8 cellular contexts compared by ENCODE assay signal in genomic region chr19:54160182-54160811, GRCh38. TPM values are rescaled to one million over a fixed set of nuclear protein-coding genes. Genes with fewer than 3 reads are reported as not detected.
A peak's percentile ranks its signal among the peaks of the same experiment; 100 is the strongest.
DNase-seq lines count a peak whose midpoint lies in the region; ATAC-seq and TF ChIP-seq lines count a peak whose summit lies in the region.

No MANE protein-coding gene starts in this region.

- peak overlapping the region; percentile 91 for H3K27ac ChIP-seq in VCaP
- H3K27ac ChIP-seq in skeletal muscle tissue (ENCODE audit: low read depth, low read length) = peak overlapping the region; percentile 86

- H3K27me3 ChIP-seq in skeletal muscle tissue (ENCODE audit: control insufficient read depth in 3 of 3, insufficient read depth in 3 of 3, low read length in 3 of 3) = peaks cover 2 to 25% (median 10%) of the 10 kb centered on the region in 3 donors

- H3K36me3 ChIP-seq in skeletal muscle tissue (ENCODE audit: control insufficient read depth in 3 of 3, insufficient read depth in 3 of 3, low read length in 3 of 3) = peaks cover 18 to 24% (median 21%) of the 10 kb centered on the region in 3 donors

- H3K9me3 ChIP-seq in skeletal muscle tissue (ENCODE audit: control insufficient read depth in 3 of 3, low read length in 3 of 3) = no peaks in the 10 kb centered on the region

- peak overlapping the region; percentile 79 to 90 (median 84) for H3K9ac ChIP-seq in skeletal muscle tissue (ENCODE audit: low read depth in 1 of 3, low read length in 3 of 3)

- peak overlapping the region; percentile 74 for H3K4me3 ChIP-seq in HFF-Myc (replicated peaks; ENCODE audit: low read depth, low read length)
- H3K4me3 ChIP-seq in skeletal muscle tissue (ENCODE audit: low read length in 3 of 3) = peak overlapping the region; percentile 75 to 88 (median 79)

- ATAC-seq in sciatic nerve (no peak), HG02759 (IDR thresholded peaks at IDR 0.05; ENCODE audit: unreplicated experiment) (no peak)

- no peak for TF ChIP-seq CTCF in HFF-Myc (IDR thresholded peaks at IDR 0.05; ENCODE audit: low read depth, low read length, missing control alignments)
- no peak for TF ChIP-seq CTCF in VCaP (conservative IDR thresholded peaks at IDR 0.05)

- H3K4me1 ChIP-seq in skeletal muscle tissue (ENCODE audit: control insufficient read depth in 3 of 3, insufficient read depth in 3 of 3, low read length in 3 of 3) = peaks cover 27 to 36% (median 36%) of the 10 kb centered on the region in 3 donors

- DNase-seq in DMS79 (lab: John Stamatoyannopoulos, UW) (peak; percentile 74), HFF-Myc (ENCODE audit: extremely low read depth, low read depth) (no peak), glomerular visceral epithelial cell (ENCODE audit: extremely low spot score) (peak; percentile 40), sciatic nerve (ENCODE audit: low spot score) (no peak), SHP77 treated with DMSO at 0.1 percent for 48 hours (lab: John Stamatoyannopoulos, UW) (no peak)

- intact Hi-C loops in sciatic nerve (cut with DNase I) = no loop called here

RNA-seq across cellular contexts. Expression of gene LENG1, which starts 0.8 kb away (rescaled TPM):
- total RNA-seq in skeletal muscle tissue (7.8 TPM), sciatic nerve (6.3 TPM)

RNA-seq across cellular contexts. Expression of gene TMC4, which starts 12.7 kb away (rescaled TPM):
- total RNA-seq in skeletal muscle tissue (1.0 TPM), sciatic nerve (2.9 TPM)

RNA-seq across cellular contexts. Expression of gene CNOT3, which starts 22.7 kb away (rescaled TPM):
- total RNA-seq in skeletal muscle tissue = 6.3 TPM
- total RNA-seq in sciatic nerve = 38.1 TPM

RNA-seq across cellular contexts. Expression of gene MBOAT7, which starts 29.1 kb away (rescaled TPM):
- total RNA-seq in skeletal muscle tissue = 8.9 TPM
- 56.0 TPM for total RNA-seq in sciatic nerve

RNA-seq across cellular contexts. Expression of gene TSEN34, which starts 30.8 kb away (rescaled TPM):
- total RNA-seq in skeletal muscle tissue (29.7 TPM), sciatic nerve (24.3 TPM)

Comparison
In these comparisons a context has a peak if more than half of its experiments do, and no peak if none do; other contexts are left out.
1. DNase-seq: peak in DMS79 (single experiment) and glomerular visceral epithelial cell (single experiment); none in HFF-Myc (single experiment), sciatic nerve (single experiment) and SHP77 treated with DMSO at 0.1 percent for 48 hours (single experiment).